ENCODE assay signal across 8 cellular contexts in genomic region chr15:79923068-79923514, GRCh38. TPM values are rescaled to one million over a fixed set of nuclear protein-coding genes. Genes with fewer than 3 reads are reported as not detected.
A peak's percentile ranks its signal among the peaks of the same experiment; 100 is the strongest.
DNase-seq lines count a peak whose midpoint lies in the region; ATAC-seq, FAIRE-seq and TF ChIP-seq lines count a peak whose summit lies in the region.

No MANE protein-coding gene starts in this region.

- ATAC-seq in GM19395 (IDR thresholded peaks at IDR 0.05; ENCODE audit: unreplicated experiment): peak; percentile 46
- ATAC-seq in HG03520 (IDR thresholded peaks at IDR 0.05; ENCODE audit: unreplicated experiment): peak; percentile 47
- ATAC-seq in thoracic aorta (ENCODE audit: insufficient number of reproducible peaks, low FRiP score, low read depth): peak; percentile 22

- H3K9me3 ChIP-seq in thoracic aorta: peaks cover 34% of the 10 kb centered on the region

- peak overlapping the region; percentile 89 to 95 for H3K27ac ChIP-seq in thoracic aorta

- no peak for FAIRE-seq in frontal cortex (lab: Jason Lieb, UNC)

- TF ChIP-seq CTCF in thoracic aorta (IDR thresholded peaks at IDR 0.05): no peak

- H3K36me3 ChIP-seq in thoracic aorta: peaks cover 5% of the 10 kb centered on the region

- H3K4me1 ChIP-seq in thoracic aorta (ENCODE audit: control insufficient read depth in 1 of 2, low read depth in 2 of 2): peaks cover 4 to 6% of the 10 kb centered on the region in 2 donors

- peak overlapping the region; percentile 88 for H3K4me3 ChIP-seq in thoracic aorta

- DNase-seq in C1 segment of cervical spinal cord (lab: John Stamatoyannopoulos, UW): peak in 12 of 14 donors; percentile 21 to 76 (median 56)
- peak; percentile 44 for DNase-seq in RPMI7951 (ENCODE audit: low read depth)
- DNase-seq in activated gamma-delta T cell treated with anti-CD3 and anti-CD28 coated beads, Interleukin-2, amount 50 U/mL, for 16 hours (ENCODE audit: low read depth): peak; percentile 60
- DNase-seq in frontal cortex (ENCODE audit: low spot score in 2 of 2): peak; percentile 56 to 69
- DNase-seq in nucleus accumbens (lab: John Stamatoyannopoulos, UW): peak in 45 of 56 donors; percentile 7 to 78 (median 48)
- DNase-seq in thoracic aorta (ENCODE audit: low spot score): no peak

- H3K27me3 ChIP-seq in thoracic aorta (replicated peaks; ENCODE audit: insufficient read depth): no peaks in the 10 kb centered on the region

RNA-seq across cellular contexts. Expression of gene MTHFS, which starts 26.3 kb away (rescaled TPM):
- total RNA-seq in RPMI7951 (2014; rRNA removed; shearing (Covaris generic)): 43.3 and 45.5 TPM in 2 replicates
- total RNA-seq in frontal cortex: 6.1 TPM
- total RNA-seq in thoracic aorta: 10 to 100 TPM in 1 of 2 donors, 1 to 10 TPM in 1; 6.2 to 30.6 TPM

RNA-seq across cellular contexts. Expression of gene BCL2A1, which starts 47.9 kb away (rescaled TPM):
- total RNA-seq in RPMI7951 (2014; rRNA removed; shearing (Covaris generic)): 3.0 and 5.2 TPM in 2 replicates
- 0.82 TPM for total RNA-seq in frontal cortex
- total RNA-seq in thoracic aorta: 1 to 10 TPM in 1 of 2 donors, not detected in 1; 7.5 TPM
